1 cellular context compared by ENCODE assay signal in the genomic region with DNA sequence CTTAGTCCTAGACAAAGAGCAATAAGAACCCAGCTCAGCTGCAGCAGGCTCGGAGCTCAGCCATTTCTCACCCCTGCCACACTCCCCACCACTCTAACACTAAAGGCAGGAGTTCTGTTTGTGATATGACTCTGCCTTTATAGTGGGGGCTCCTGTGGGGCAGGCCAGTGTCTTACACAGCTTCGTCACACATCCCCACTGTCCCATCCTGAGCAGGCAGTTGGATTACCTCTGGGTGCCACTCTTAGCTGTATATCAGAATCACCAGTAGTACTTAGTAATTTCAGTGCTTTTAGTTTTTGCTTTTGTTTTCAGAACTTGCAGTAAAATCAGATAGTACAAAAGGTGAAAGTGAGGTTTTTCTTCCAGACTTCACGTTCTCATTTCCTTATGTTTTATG.
TF ChIP-seq lines count a peak whose summit lies in the region.

No MANE protein-coding gene starts in this region.

TF ChIP-seq in K562, 482 proteins besides CTCF, POLR2A, EP300 and RAD21:
- TF ChIP-seq SP1 (CRISPR knock-in tag; IDR thresholded peaks at IDR 0.05) = no peak
